5 cellular contexts compared by ENCODE assay signal in genomic region chr2:51454177-51454576, GRCh38.
"Had no signal": no experiment of that assay in that cellular context is flagged by ENCODE, and none has a peak within 500 bp of the region (broad histone marks: within the 10 kb centered on the region; RNA-seq: fewer than 3 reads in every experiment).

No MANE protein-coding gene starts in this region.

- H3K4me1 Mint-ChIP-seq: IgD-negative memory B cell had no signal

- H3K27ac ChIP-seq: HL-60 had no signal

- H3K27ac Mint-ChIP-seq: IgD-negative memory B cell had no signal

- H3K27me3 Mint-ChIP-seq: IgD-negative memory B cell had no signal

- DNase-seq: KBM-7 had no signal

- ATAC-seq: HepG2, K562 had no signal

- H3K36me3 Mint-ChIP-seq: IgD-negative memory B cell had no signal

- H3K4me3 Mint-ChIP-seq: IgD-negative memory B cell had no signal

- H3K4me3 ChIP-seq: K562 had no signal
